Comparison of ENCODE assay signal across 24 cellular contexts in the genomic region with DNA sequence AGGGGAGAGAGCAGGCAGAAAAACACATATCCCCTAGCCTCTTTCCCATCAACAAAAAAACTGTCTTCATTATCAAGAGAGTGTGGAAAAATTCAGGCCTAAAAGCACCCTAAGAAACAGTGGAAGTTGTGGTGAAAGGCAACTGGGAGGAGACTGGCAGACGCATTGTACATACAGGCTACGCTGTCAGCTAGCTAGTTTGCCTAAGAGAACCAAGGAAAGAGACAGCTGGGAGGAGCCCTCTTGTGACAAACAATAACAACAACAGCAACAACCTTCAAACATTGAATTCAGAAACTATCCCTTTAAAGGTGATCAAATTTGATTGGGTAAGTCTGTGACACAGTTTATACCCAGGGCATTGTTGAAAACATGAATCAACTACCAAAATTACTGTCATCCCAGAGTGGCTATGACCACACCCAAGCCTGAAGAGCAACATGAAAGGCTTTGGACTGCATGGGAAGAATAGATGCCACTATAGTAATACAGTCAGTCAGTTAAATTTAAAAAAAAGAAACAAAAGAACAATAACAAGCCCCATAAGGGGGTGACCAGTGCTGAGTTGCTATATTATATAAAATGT.
"Had no signal": no experiment of that assay in that cellular context is flagged by ENCODE, and none has a peak within 500 bp of the region (broad histone marks: within the 10 kb centered on the region; RNA-seq: fewer than 3 reads in every experiment).

No MANE protein-coding gene starts in this region.

- H3K36me3 ChIP-seq: left ventricle myocardium inferior, tibial artery had no signal

- H3K79me2 ChIP-seq: hepatocyte, parathyroid adenoma had no signal

- ATAC-seq: activated CD4-positive, alpha-beta T cell treated with anti-CD3 and anti-CD28 coated beads for 36 hours; activated naive CD8-positive, alpha-beta T cell treated with anti-CD3 and anti-CD28 coated beads, Interleukin-2, amount 50 U/mL, for 24 hours; body of pancreas; right cardiac atrium had no signal

- H3K4me3 ChIP-seq: body of pancreas, hepatocyte, left ventricle myocardium inferior, tibial artery had no signal

- H3K27ac Mint-ChIP-seq: activated B cell treated with CpG ODN at 0.5 μM for 24 hours; activated CD4-positive, alpha-beta memory T cell treated with anti-CD3 and anti-CD28 coated beads for 36 hours; activated CD4-positive, alpha-beta T cell treated with anti-CD3 and anti-CD28 coated beads for 36 hours; activated naive CD8-positive, alpha-beta T cell treated with anti-CD3 and anti-CD28 coated beads, Interleukin-2, amount 50 U/mL, for 24 hours; dendritic cell treated with granulocyte-macrophage colony-stimulating factor and Interleukin-4, amounts not matched to agents 40 ng/mL and 50 ng/mL, for 4 days; mesothelial cell of epicardium; nephron; stimulated activated naive CD8-positive, alpha-beta T cell treated with anti-CD3 and anti-CD28 coated beads, Interleukin-15, Interleukin-2, amounts not matched to agents 100 ng/mL and 50 ng/mL, for 24 hours; T-helper 1 cell treated with Interleukin-12 subunit alpha and Interleukin-12 subunit beta and Interleukin-4 antibody, amounts not matched to agents 30 μg/mL and 1 μg/mL, for 36 hours had no signal

- DNase-seq: activated B cell treated with CpG ODN at 0.5 μM for 24 hours; activated CD4-positive, alpha-beta memory T cell treated with anti-CD3 and anti-CD28 coated beads for 36 hours; activated CD4-positive, alpha-beta T cell treated with anti-CD3 and anti-CD28 coated beads for 36 hours; activated gamma-delta T cell; activated naive CD4-positive, alpha-beta T cell treated with anti-CD3 and anti-CD28 coated beads, Interleukin-2, amount 50 U/mL, for 16 hours; activated naive CD8-positive, alpha-beta T cell treated with anti-CD3 and anti-CD28 coated beads, Interleukin-2, amount 50 U/mL, for 24 hours; body of pancreas; effector CD8-positive, alpha-beta T cell; foreskin melanocyte; left ventricle myocardium inferior; nucleus accumbens; right cardiac atrium; stimulated activated CD4-positive, alpha-beta T cell treated with anti-CD3 and anti-CD28 coated beads, Interleukin-12 subunit alpha, Interleukin-12 subunit beta, amount 100 ng/mL, for 4 hours; stimulated activated CD4-positive, alpha-beta T cell treated with anti-CD3 and anti-CD28 coated beads, Interleukin-4, amount 100 ng/mL, for 4 hours; substantia nigra; T1000; tibial artery had no signal

- H3K9me3 ChIP-seq: body of pancreas had no signal

- H3K9ac ChIP-seq: parathyroid adenoma had no signal

- H3K4me1 ChIP-seq: body of pancreas, left ventricle myocardium inferior, parathyroid adenoma, tibial artery had no signal

- H3K4me2 ChIP-seq: hepatocyte had no signal

- H3K27ac ChIP-seq: body of pancreas, hepatocyte, left ventricle myocardium inferior, parathyroid adenoma, tibial artery had no signal

- H3K4me3 Mint-ChIP-seq: activated B cell treated with CpG ODN at 0.5 μM for 24 hours; activated CD4-positive, alpha-beta memory T cell treated with anti-CD3 and anti-CD28 coated beads for 36 hours; activated CD4-positive, alpha-beta T cell treated with anti-CD3 and anti-CD28 coated beads for 36 hours; activated naive CD8-positive, alpha-beta T cell treated with anti-CD3 and anti-CD28 coated beads, Interleukin-2, amount 50 U/mL, for 24 hours; dendritic cell treated with granulocyte-macrophage colony-stimulating factor and Interleukin-4, amounts not matched to agents 40 ng/mL and 50 ng/mL, for 4 days; mesothelial cell of epicardium; nephron; stimulated activated naive CD8-positive, alpha-beta T cell treated with anti-CD3 and anti-CD28 coated beads, Interleukin-15, Interleukin-2, amounts not matched to agents 100 ng/mL and 50 ng/mL, for 24 hours; T-helper 1 cell treated with Interleukin-12 subunit alpha and Interleukin-12 subunit beta and Interleukin-4 antibody, amounts not matched to agents 30 μg/mL and 1 μg/mL, for 36 hours had no signal

- H3K27me3 ChIP-seq: body of pancreas, hepatocyte, tibial artery had no signal

- H3K27me3 Mint-ChIP-seq: activated CD4-positive, alpha-beta memory T cell treated with anti-CD3 and anti-CD28 coated beads for 36 hours; activated CD4-positive, alpha-beta T cell treated with anti-CD3 and anti-CD28 coated beads for 36 hours; activated naive CD8-positive, alpha-beta T cell treated with anti-CD3 and anti-CD28 coated beads, Interleukin-2, amount 50 U/mL, for 24 hours; dendritic cell treated with granulocyte-macrophage colony-stimulating factor and Interleukin-4, amounts not matched to agents 40 ng/mL and 50 ng/mL, for 4 days had no signal

- H3K4me1 Mint-ChIP-seq: activated B cell treated with CpG ODN at 0.5 μM for 24 hours, mesothelial cell of epicardium, nephron had no signal

- H2AFZ ChIP-seq: hepatocyte, parathyroid adenoma had no signal
